ENCODE assay signal across 15 cellular contexts in genomic region chrX:152313529-152314302, GRCh38.
"Had no signal": no experiment of that assay in that cellular context is flagged by ENCODE, and none has a peak within 500 bp of the region (broad histone marks: within the 10 kb centered on the region; RNA-seq: fewer than 3 reads in every experiment).

No MANE protein-coding gene starts in this region.

- H3K4me1 ChIP-seq: gastroesophageal sphincter, parathyroid adenoma, thyroid gland, upper lobe of right lung had no signal

- H3K9ac ChIP-seq: parathyroid adenoma had no signal

- DNase-seq: activated CD4-positive, alpha-beta memory T cell treated with anti-CD3 and anti-CD28 coated beads, Interleukin-2, amount 10 ng/mL, durations not matched to agents 7 days and 5 days; activated CD4-positive, alpha-beta T cell treated with anti-CD3 and anti-CD28 coated beads for 48 hours; activated effector memory CD4-positive, alpha-beta T cell treated with anti-CD3 and anti-CD28 coated beads, Interleukin-2, amount 50 U/mL, for 16 hours; activated naive CD4-positive, alpha-beta T cell treated with anti-CD3 and anti-CD28 coated beads, Interleukin-2, amount 10 ng/mL, durations not matched to agents 7 days and 5 days; activated T-cell treated with anti-CD3 and anti-CD28 coated beads for 4 hours; amygdala; head of caudate nucleus; right cardiac atrium; stimulated activated CD4-positive, alpha-beta T cell treated with anti-CD3 and anti-CD28 coated beads, Interleukin-1b, Interleukin-23, amount 100 ng/mL, for 48 hours; substantia nigra; thyroid gland; upper lobe of right lung had no signal

- H2AFZ ChIP-seq: parathyroid adenoma had no signal

- H3K36me3 ChIP-seq: gastroesophageal sphincter, thyroid gland, upper lobe of right lung had no signal

- ATAC-seq: gastroesophageal sphincter, right cardiac atrium, upper lobe of right lung had no signal

- H3K4me3 ChIP-seq: gastroesophageal sphincter, thyroid gland, upper lobe of right lung had no signal

- H3K27me3 ChIP-seq: gastroesophageal sphincter, thyroid gland, upper lobe of right lung had no signal

- H3K27ac ChIP-seq: epithelial cell of prostate, gastroesophageal sphincter, parathyroid adenoma, thyroid gland, upper lobe of right lung had no signal

- H3K79me2 ChIP-seq: parathyroid adenoma had no signal

- H3K9me3 ChIP-seq: gastroesophageal sphincter, thyroid gland, upper lobe of right lung had no signal
